Comparison of ENCODE assay signal across 8 cellular contexts in genomic region chr19:49641688-49642487, GRCh38. TPM values are rescaled to one million over a fixed set of nuclear protein-coding genes. Genes with fewer than 3 reads are reported as not detected.
DNase-seq lines count a peak whose midpoint lies in the region; ATAC-seq and TF ChIP-seq lines count a peak whose summit lies in the region.

SCAF1 (plus strand) TSS chr19:49642209; CDS start chr19:49645027, 2,818 bp downstream.

- H3K27ac Mint-ChIP-seq in natural killer cell treated with Interleukin-12 subunit alpha and Interleukin-12 subunit beta and Interleukin-15 and Interleukin-18, amount 100 ng/mL, for 72 hours = peak within 1 kb of the TSS; percentile 99

- TF ChIP-seq CTCF in fibroblast of pulmonary artery (IDR thresholded peaks at IDR 0.05; ENCODE audit: low read length, missing control alignments) = no peak

- H3K9me3 Mint-ChIP-seq in natural killer cell treated with Interleukin-12 subunit alpha and Interleukin-12 subunit beta and Interleukin-15 and Interleukin-18, amount 100 ng/mL, for 72 hours = no peaks in the 10 kb centered on the region

- H3K27me3 ChIP-seq in H7 (ENCODE audit: control insufficient read depth, insufficient read depth, low read length) (no peaks in the 10 kb centered on the region), MG63 (no peaks in the 10 kb centered on the region)

- H3K9me3 ChIP-seq in MG63 = no peaks in the 10 kb centered on the region

- H3K4me3 Mint-ChIP-seq in natural killer cell treated with Interleukin-12 subunit alpha and Interleukin-12 subunit beta and Interleukin-15 and Interleukin-18, amount 100 ng/mL, for 72 hours = peak within 1 kb of the TSS; percentile 99

- H3K36me3 Mint-ChIP-seq in natural killer cell treated with Interleukin-12 subunit alpha and Interleukin-12 subunit beta and Interleukin-15 and Interleukin-18, amount 100 ng/mL, for 72 hours = no peaks in the 10 kb centered on the region

- H3K4me3 ChIP-seq in H7 (ENCODE audit: insufficient read depth, low read depth, low read length) (peak within 1 kb of the TSS; percentile 96), MG63 (peak within 1 kb of the TSS; percentile 98), fibroblast of pulmonary artery (replicated peaks; ENCODE audit: low read depth, low read length) (peak within 1 kb of the TSS; percentile 85)

- peaks cover 0 to 4% of the 10 kb centered on the region in 2 donors for H3K27me3 Mint-ChIP-seq in natural killer cell treated with Interleukin-12 subunit alpha and Interleukin-12 subunit beta and Interleukin-15 and Interleukin-18, amount 100 ng/mL, for 72 hours

- DNase-seq in ELF-1 (ENCODE audit: low read depth, low spot score) (peak; percentile 100), H7 (peak; percentile 98), MG63 (peak; percentile 100), SHP77 treated with DMSO at 0.1 percent for 48 hours (lab: John Stamatoyannopoulos, UW) (peak; percentile 97), fibroblast of pulmonary artery (ENCODE audit: low read depth) (peak; percentile 100)
- DNase-seq in activated effector memory CD4-positive, alpha-beta T cell treated with anti-CD3 and anti-CD28 coated beads, Interleukin-2, amount 50 U/mL, for 16 hours = peak; percentile 100
- DNase-seq in natural killer cell treated with Interleukin-12 subunit alpha and Interleukin-12 subunit beta and Interleukin-15 and Interleukin-18, amount 100 ng/mL, for 72 hours (ENCODE audit: low spot score) = peak; percentile 100
- peak; percentile 99 for DNase-seq in stimulated activated naive CD8-positive, alpha-beta T cell treated with anti-CD3 and anti-CD28 coated beads, Interleukin-15, Interleukin-2, amounts not matched to agents 100 U/mL and 50 U/mL, for 24 hours

- peak; percentile 83 to 86 for ATAC-seq in natural killer cell treated with Interleukin-12 subunit alpha and Interleukin-12 subunit beta and Interleukin-15 and Interleukin-18, amount 100 ng/mL, for 72 hours
- peak; percentile 71 for ATAC-seq in stimulated activated naive CD8-positive, alpha-beta T cell treated with anti-CD3 and anti-CD28 coated beads, Interleukin-15, Interleukin-2, amounts not matched to agents 100 U/mL and 50 U/mL, for 24 hours

- peaks cover 8% of the 10 kb centered on the region for H3K36me3 ChIP-seq in H7 (replicated peaks; ENCODE audit: control insufficient read depth, insufficient read depth, low read length)
- peaks cover 34% of the 10 kb centered on the region for H3K36me3 ChIP-seq in MG63

- H3K4me1 Mint-ChIP-seq in natural killer cell treated with Interleukin-12 subunit alpha and Interleukin-12 subunit beta and Interleukin-15 and Interleukin-18, amount 100 ng/mL, for 72 hours (ENCODE audit: low read depth in 2 of 2) = peaks cover 54 to 57% of the 10 kb centered on the region in 2 donors

RNA-seq across cellular contexts. Expression of gene SCAF1, which starts in this region (rescaled TPM):
- 32.9 and 37.0 TPM in 2 replicates for total RNA-seq in H7 (2014; rRNA removed; shearing (Covaris generic))
- 13.4 and 22.7 TPM in 2 replicates for total RNA-seq in MG63 (2014; rRNA removed; shearing (Covaris generic); ENCODE audit: low replicate concordance)
- 100 to 1,000 TPM in 1 of 2 donors, 10 to 100 TPM in 1; 75.8 to 106 TPM for total RNA-seq in natural killer cell treated with Interleukin-12 subunit alpha and Interleukin-12 subunit beta and Interleukin-15 and Interleukin-18, amount 100 ng/mL, for 72 hours

Comparison
In these comparisons a context has a peak if more than half of its experiments do, and no peak if none do; other contexts are left out.
1. Peak in every context shown above with its lines: DNase-seq, ATAC-seq and H3K4me3 ChIP-seq.